Comparison of ENCODE assay signal across 25 cellular contexts in genomic region chr2:471560-471959, GRCh38.
DNase-seq lines count a peak whose midpoint lies in the region; ATAC-seq, FAIRE-seq and TF ChIP-seq lines count a peak whose summit lies in the region.
"Had no signal": no experiment of that assay in that cellular context is flagged by ENCODE, and none has a peak within 500 bp of the region (broad histone marks: within the 10 kb centered on the region; RNA-seq: fewer than 3 reads in every experiment).

No MANE protein-coding gene starts in this region.

- no peak overlapping the region for H3K14ac ChIP-seq in trophoblast cell (ENCODE audit: low read length)

- no peak overlapping the region for H2BK5ac ChIP-seq in trophoblast cell (ENCODE audit: low read depth, low read length, poor library complexity)

- no peak for TF ChIP-seq CTCF in VCaP (conservative IDR thresholded peaks at IDR 0.05)

- no peak overlapping the region for H2AK5ac ChIP-seq in trophoblast cell (ENCODE audit: low read length)

- H3K4ac ChIP-seq in trophoblast cell (ENCODE audit: low read depth, low read length) = no peak overlapping the region

- no peak overlapping the region for H2AFZ ChIP-seq in trophoblast cell (ENCODE audit: insufficient read depth, low read length, poor library complexity)
- H2AFZ ChIP-seq: GM23248 had no signal

- H3K4me2 ChIP-seq in trophoblast cell (ENCODE audit: low read length) = no peak overlapping the region
- H3K4me2 ChIP-seq: BLaER1 treated with 17β-estradiol and CSF1 and Interleukin-3, amounts not matched to agents 10 nM and 100 nM had no signal

- H3K27me3 ChIP-seq in endocrine pancreas (ENCODE audit: control insufficient read depth, insufficient read depth, low read length) (no peaks in the 10 kb centered on the region), trophoblast cell (ENCODE audit: insufficient read depth, low read length) (peaks cover 17% of the 10 kb centered on the region)
- H3K27me3 ChIP-seq: BE2C had no signal

- H3K4me3 ChIP-seq in endocrine pancreas (ENCODE audit: control insufficient read depth, insufficient read depth, low read length) (no peak overlapping the region), trophoblast cell (ENCODE audit: low read depth, low read length) (no peak overlapping the region)
- H3K4me3 ChIP-seq: BLaER1 treated with 17β-estradiol and CSF1 and Interleukin-3, amounts not matched to agents 10 nM and 100 nM; GM23248 had no signal

- no CpG with 5 or more reads among the region's 8 CpGs for WGBS in trophoblast cell (ENCODE audit: extremely low coverage, insufficient coverage, insufficient read length)

- H2BK120ac ChIP-seq in trophoblast cell (ENCODE audit: insufficient read depth, low read length, poor library complexity) = no peak overlapping the region

- no peak overlapping the region for H3K23ac ChIP-seq in trophoblast cell (ENCODE audit: low read length)

- no peaks in the 10 kb centered on the region for H3K9me3 ChIP-seq in endocrine pancreas (ENCODE audit: control insufficient read depth, low read length)
- H3K9me3 ChIP-seq in trophoblast cell (ENCODE audit: insufficient read depth, low read depth, low read length) = no peaks in the 10 kb centered on the region
- H3K9me3 ChIP-seq: BE2C had no signal

- H3K4me1 ChIP-seq in endocrine pancreas (ENCODE audit: control insufficient read depth, insufficient read depth, low read length) (no peaks in the 10 kb centered on the region), trophoblast cell (ENCODE audit: control insufficient read depth in 1 of 2, insufficient read depth in 2 of 2, low read length in 2 of 2) (peaks cover 0 to 8% of the 10 kb centered on the region in 2 experiments)
- H3K4me1 ChIP-seq: BE2C had no signal

- no peak overlapping the region for H2BK12ac ChIP-seq in trophoblast cell (ENCODE audit: low read length)

- H3K79me2 ChIP-seq in trophoblast cell (ENCODE audit: control insufficient read depth, insufficient read depth, low read length, poor library complexity) = no peaks in the 10 kb centered on the region

- DNase-seq in NCI-H146 (lab: John Stamatoyannopoulos, UW) (peak; percentile 7), NCI-H146 treated with DMSO at 0.1 percent for 48 hours (lab: John Stamatoyannopoulos, UW; ENCODE audit: unreplicated experiment) (no peak), HTR-8/SVneo (ENCODE audit: insufficient read length, low spot score) (no peak), trophoblast cell (no peak)
- DNase-seq: AML-193; BE2C; Calu3; CD4-positive, alpha-beta memory T cell; COR-L47; DMS53; DMS79 treated with DMSO at 0.1 percent for 48 hours; GF-D8; GM23248; H7; HCEC 1CT had no signal

- FAIRE-seq in HTR-8/SVneo (lab: Jason Lieb, UNC) = peak; percentile 70
- FAIRE-seq: A204.1, GM12891, GM18507, H1 had no signal

- H3K18ac ChIP-seq in trophoblast cell (ENCODE audit: low read length) = no peak overlapping the region

- H3K79me1 ChIP-seq in trophoblast cell (ENCODE audit: low read length) = no peaks in the 10 kb centered on the region

- no peak overlapping the region for H4K12ac ChIP-seq in trophoblast cell (ENCODE audit: low read depth, low read length)

- H3K9ac ChIP-seq in endocrine pancreas (ENCODE audit: control insufficient read depth, insufficient read depth, low read length) (peak overlapping the region; percentile 41), trophoblast cell (ENCODE audit: low read length) (no peak overlapping the region)
- H3K9ac ChIP-seq: BLaER1 treated with 17β-estradiol and CSF1 and Interleukin-3, amounts not matched to agents 10 nM and 100 nM; GM23248 had no signal

- H3K36me3 ChIP-seq in endocrine pancreas (ENCODE audit: control insufficient read depth, insufficient read depth, low read length) (no peaks in the 10 kb centered on the region), trophoblast cell (ENCODE audit: control insufficient read depth in 1 of 2, insufficient read depth in 2 of 2, low read length in 2 of 2) (no peaks in the 10 kb centered on the region)
- H3K36me3 ChIP-seq: BE2C; BLaER1 treated with 17β-estradiol and CSF1 and Interleukin-3, amounts not matched to agents 10 nM and 100 nM had no signal

- no peak overlapping the region for H4K91ac ChIP-seq in trophoblast cell (ENCODE audit: low read depth, low read length)

- H3K27ac ChIP-seq in VCaP (peak overlapping the region; percentile 80), trophoblast cell (ENCODE audit: low read depth, low read length) (no peak overlapping the region)
- H3K27ac ChIP-seq: 22Rv1; BLaER1 treated with 17β-estradiol and CSF1 and Interleukin-3, amounts not matched to agents 10 nM and 100 nM; GM23248 had no signal

- H4K8ac ChIP-seq in trophoblast cell (ENCODE audit: low read depth, low read length) = no peak overlapping the region

- ATAC-seq in GM21526 (IDR thresholded peaks at IDR 0.05; ENCODE audit: low FRiP score, unreplicated experiment) = no peak
- ATAC-seq in GM18867 (IDR thresholded peaks at IDR 0.05; ENCODE audit: unreplicated experiment) = no peak
